In genomic region chr4:9214701-9215100, GRCh38 we compare ENCODE assay signal across 8 cellular contexts. TPM values are rescaled to one million over a fixed set of nuclear protein-coding genes. Genes with fewer than 3 reads are reported as not detected.
"Had no signal": no experiment of that assay in that cellular context is flagged by ENCODE, and none has a peak within 500 bp of the region (broad histone marks: within the 10 kb centered on the region; RNA-seq: fewer than 3 reads in every experiment).

No MANE protein-coding gene starts in this region.

RNA-seq across cellular contexts. Expression of gene USP17L11, which starts 0.5 kb away (rescaled TPM):
- total RNA-seq: activated CD4-positive, alpha-beta memory T cell treated with anti-CD3 and anti-CD28 coated beads, Interleukin-2, amount 10 ng/mL, durations not matched to agents 7 days and 5 days; activated CD8-positive, alpha-beta memory T cell treated with anti-CD3 and anti-CD28 coated beads for 36 hours; LHCN-M2; M059J; Peyer's patch; T-helper 17 cell; WTC11 had no signal
- polyA plus RNA-seq: IgD-negative memory B cell had no signal

RNA-seq across cellular contexts. Expression of gene USP17L10, which starts 4.2 kb away (rescaled TPM):
- total RNA-seq: activated CD4-positive, alpha-beta memory T cell treated with anti-CD3 and anti-CD28 coated beads, Interleukin-2, amount 10 ng/mL, durations not matched to agents 7 days and 5 days; activated CD8-positive, alpha-beta memory T cell treated with anti-CD3 and anti-CD28 coated beads for 36 hours; LHCN-M2; M059J; Peyer's patch; T-helper 17 cell; WTC11 had no signal
- polyA plus RNA-seq: IgD-negative memory B cell had no signal

RNA-seq across cellular contexts. Expression of gene USP17L12, which starts 5.3 kb away (rescaled TPM):
- total RNA-seq: activated CD4-positive, alpha-beta memory T cell treated with anti-CD3 and anti-CD28 coated beads, Interleukin-2, amount 10 ng/mL, durations not matched to agents 7 days and 5 days; activated CD8-positive, alpha-beta memory T cell treated with anti-CD3 and anti-CD28 coated beads for 36 hours; LHCN-M2; M059J; Peyer's patch; T-helper 17 cell; WTC11 had no signal
- polyA plus RNA-seq: IgD-negative memory B cell had no signal

RNA-seq across cellular contexts. Expression of gene USP17L13, which starts 10.0 kb away (rescaled TPM):
- total RNA-seq: activated CD4-positive, alpha-beta memory T cell treated with anti-CD3 and anti-CD28 coated beads, Interleukin-2, amount 10 ng/mL, durations not matched to agents 7 days and 5 days; activated CD8-positive, alpha-beta memory T cell treated with anti-CD3 and anti-CD28 coated beads for 36 hours; LHCN-M2; M059J; Peyer's patch; T-helper 17 cell; WTC11 had no signal
- polyA plus RNA-seq: IgD-negative memory B cell had no signal

RNA-seq across cellular contexts. Expression of gene USP17L15, which starts 19.5 kb away (rescaled TPM):
- total RNA-seq: activated CD4-positive, alpha-beta memory T cell treated with anti-CD3 and anti-CD28 coated beads, Interleukin-2, amount 10 ng/mL, durations not matched to agents 7 days and 5 days; activated CD8-positive, alpha-beta memory T cell treated with anti-CD3 and anti-CD28 coated beads for 36 hours; LHCN-M2; M059J; Peyer's patch; T-helper 17 cell; WTC11 had no signal
- polyA plus RNA-seq: IgD-negative memory B cell had no signal
